In the genomic region with DNA sequence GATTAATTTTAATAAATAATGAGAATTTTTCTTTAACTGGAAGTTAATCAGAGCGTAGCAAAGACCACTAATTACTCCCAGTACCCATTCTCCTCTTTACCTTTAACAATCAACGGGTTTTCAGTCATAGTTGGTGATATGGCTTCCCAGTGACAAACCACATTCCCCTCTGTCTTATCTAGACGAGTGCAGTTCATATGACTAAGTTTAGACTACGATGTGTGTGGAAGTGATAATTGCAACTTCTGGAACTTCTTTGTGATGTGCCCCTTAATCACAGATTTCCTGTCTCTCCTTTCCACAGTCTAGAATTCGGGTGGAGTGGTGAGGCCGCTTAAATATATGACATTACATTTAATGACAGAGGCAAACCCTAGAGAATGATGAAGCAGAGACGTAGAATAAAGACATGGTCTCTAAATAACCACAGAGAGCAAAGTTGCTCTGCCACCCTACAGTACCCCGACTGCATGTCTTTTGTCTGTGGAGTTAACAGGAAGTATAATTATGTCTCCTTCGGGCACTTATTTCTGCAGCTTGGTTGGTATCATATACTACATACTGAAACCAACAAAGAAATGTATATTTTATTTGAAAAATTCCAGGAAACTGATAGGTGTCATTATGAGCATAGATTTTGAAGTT, we compare ENCODE assay signal across 22 cellular contexts.
DNase-seq lines count a peak whose midpoint lies in the region; ATAC-seq and TF ChIP-seq lines count a peak whose summit lies in the region.
"Had no signal": no experiment of that assay in that cellular context is flagged by ENCODE, and none has a peak within 500 bp of the region (broad histone marks: within the 10 kb centered on the region; RNA-seq: fewer than 3 reads in every experiment).

No MANE protein-coding gene starts in this region.

- H3K9me3 Mint-ChIP-seq in progenitor cell of endocrine pancreas (ENCODE audit: low read depth) = peaks cover 3% of the 10 kb centered on the region

- H3K4me3 ChIP-seq in cardiac muscle cell (peak overlapping the region; percentile 4), upper lobe of right lung (peak overlapping the region; percentile 10)
- H3K4me3 ChIP-seq: GM23248 had no signal

- peak overlapping the region; percentile 93 for H3K27ac ChIP-seq in cardiac muscle cell
- no peak overlapping the region for H3K27ac ChIP-seq in upper lobe of right lung
- H3K27ac ChIP-seq: GM23248 had no signal

- H3K27me3 ChIP-seq in cardiac muscle cell (no peaks in the 10 kb centered on the region), upper lobe of right lung (no peaks in the 10 kb centered on the region)

- DNase-seq in DMS53 (lab: John Stamatoyannopoulos, UW) (peak; percentile 67), DMS53 treated with DMSO at 0.1 percent for 48 hours (lab: John Stamatoyannopoulos, UW; ENCODE audit: unreplicated experiment) (no peak), NOMO-1 treated with DMSO at 0.1 percent for 48 hours (lab: John Stamatoyannopoulos, UW; ENCODE audit: unreplicated experiment) (peak; percentile 23), cardiac muscle cell (ENCODE audit: low read depth in 1 of 2, low spot score in 1 of 2) (peak in 1 of 2 donors; percentile 45), upper lobe of right lung (no peak), progenitor cell of endocrine pancreas (ENCODE audit: low spot score, unreplicated experiment) (no peak), occipital lobe (lab: John Stamatoyannopoulos, UW) (no peak)
- DNase-seq: 8988T; activated naive CD4-positive, alpha-beta T cell treated with anti-CD3 and anti-CD28 coated beads, Interleukin-2, amount 10 ng/mL, durations not matched to agents 7 days and 5 days; activated T-cell treated with anti-CD3 and anti-CD28 coated beads for 4 hours; C1 segment of cervical spinal cord; DMS 273 treated with DMSO at 0.1 percent for 48 hours; effector memory CD8-positive, alpha-beta T cell; GM23248; mammary epithelial cell; naive thymus-derived CD8-positive, alpha-beta T cell; NCI-H187; NCI-H446 treated with DMSO at 0.1 percent for 48 hours; posterior cingulate gyrus; stimulated activated CD4-positive, alpha-beta T cell treated with anti-CD3 and anti-CD28 coated beads, Interleukin-4, amount 100 ng/mL, for 1 hour; substantia nigra had no signal

- no peaks in the 10 kb centered on the region for H3K36me3 Mint-ChIP-seq in progenitor cell of endocrine pancreas (ENCODE audit: insufficient read depth)
- H3K36me3 Mint-ChIP-seq: activated naive CD4-positive, alpha-beta T cell treated with anti-CD3 and anti-CD28 coated beads, Interleukin-2, amount 10 ng/mL, durations not matched to agents 7 days and 5 days; naive thymus-derived CD8-positive, alpha-beta T cell had no signal

- no peak overlapping the region for H3K4me3 Mint-ChIP-seq in progenitor cell of endocrine pancreas (ENCODE audit: low read depth)
- H3K4me3 Mint-ChIP-seq: activated naive CD4-positive, alpha-beta T cell treated with anti-CD3 and anti-CD28 coated beads, Interleukin-2, amount 10 ng/mL, durations not matched to agents 7 days and 5 days; effector memory CD8-positive, alpha-beta T cell; naive thymus-derived CD8-positive, alpha-beta T cell had no signal

- H3K4me1 ChIP-seq in cardiac muscle cell (ENCODE audit: low read depth) (peaks cover 41% of the 10 kb centered on the region), upper lobe of right lung (no peaks in the 10 kb centered on the region)

- no peaks in the 10 kb centered on the region for H3K9me3 ChIP-seq in cardiac muscle cell (ENCODE audit: low read depth)
- no peaks in the 10 kb centered on the region for H3K9me3 ChIP-seq in upper lobe of right lung

- H3K36me3 ChIP-seq in cardiac muscle cell (no peaks in the 10 kb centered on the region), upper lobe of right lung (no peaks in the 10 kb centered on the region)

- H3K27me3 Mint-ChIP-seq in progenitor cell of endocrine pancreas = no peaks in the 10 kb centered on the region
- H3K27me3 Mint-ChIP-seq: activated naive CD4-positive, alpha-beta T cell treated with anti-CD3 and anti-CD28 coated beads, Interleukin-2, amount 10 ng/mL, durations not matched to agents 7 days and 5 days; effector memory CD8-positive, alpha-beta T cell; naive thymus-derived CD8-positive, alpha-beta T cell had no signal

- intact Hi-C loops in upper lobe of right lung (cut with DNase I) = no loop called here

- ATAC-seq in upper lobe of right lung (no peak), GM19324 (IDR thresholded peaks at IDR 0.05; ENCODE audit: low FRiP score, unreplicated experiment) (no peak)
- ATAC-seq: effector memory CD8-positive, alpha-beta T cell; naive thymus-derived CD8-positive, alpha-beta T cell had no signal

- TF ChIP-seq CTCF in cardiac muscle cell (IDR thresholded peaks at IDR 0.05; ENCODE audit: low read depth, low read length) (no peak), upper lobe of right lung (IDR thresholded peaks at IDR 0.05) (no peak), progenitor cell of endocrine pancreas (IDR thresholded peaks at IDR 0.05; ENCODE audit: unreplicated experiment) (no peak)

- no peak overlapping the region for H3K27ac Mint-ChIP-seq in progenitor cell of endocrine pancreas
- H3K27ac Mint-ChIP-seq: activated naive CD4-positive, alpha-beta T cell treated with anti-CD3 and anti-CD28 coated beads, Interleukin-2, amount 10 ng/mL, durations not matched to agents 7 days and 5 days; effector memory CD8-positive, alpha-beta T cell; naive thymus-derived CD8-positive, alpha-beta T cell had no signal

- peaks cover 2% of the 10 kb centered on the region for H3K4me1 Mint-ChIP-seq in progenitor cell of endocrine pancreas (ENCODE audit: low read depth)
- H3K4me1 Mint-ChIP-seq: activated naive CD4-positive, alpha-beta T cell treated with anti-CD3 and anti-CD28 coated beads, Interleukin-2, amount 10 ng/mL, durations not matched to agents 7 days and 5 days; naive thymus-derived CD8-positive, alpha-beta T cell had no signal

Comparison
In these comparisons a context has a peak if more than half of its experiments do, and no peak if none do; other contexts are left out.
1. DNase-seq: peak in DMS53 (single experiment) and NOMO-1 treated with DMSO at 0.1 percent for 48 hours (single experiment); none in DMS53 treated with DMSO at 0.1 percent for 48 hours (single experiment), upper lobe of right lung (single experiment), progenitor cell of endocrine pancreas (single experiment) and occipital lobe (single experiment).